Comparison of ENCODE assay signal across 3 cellular contexts in the genomic region with DNA sequence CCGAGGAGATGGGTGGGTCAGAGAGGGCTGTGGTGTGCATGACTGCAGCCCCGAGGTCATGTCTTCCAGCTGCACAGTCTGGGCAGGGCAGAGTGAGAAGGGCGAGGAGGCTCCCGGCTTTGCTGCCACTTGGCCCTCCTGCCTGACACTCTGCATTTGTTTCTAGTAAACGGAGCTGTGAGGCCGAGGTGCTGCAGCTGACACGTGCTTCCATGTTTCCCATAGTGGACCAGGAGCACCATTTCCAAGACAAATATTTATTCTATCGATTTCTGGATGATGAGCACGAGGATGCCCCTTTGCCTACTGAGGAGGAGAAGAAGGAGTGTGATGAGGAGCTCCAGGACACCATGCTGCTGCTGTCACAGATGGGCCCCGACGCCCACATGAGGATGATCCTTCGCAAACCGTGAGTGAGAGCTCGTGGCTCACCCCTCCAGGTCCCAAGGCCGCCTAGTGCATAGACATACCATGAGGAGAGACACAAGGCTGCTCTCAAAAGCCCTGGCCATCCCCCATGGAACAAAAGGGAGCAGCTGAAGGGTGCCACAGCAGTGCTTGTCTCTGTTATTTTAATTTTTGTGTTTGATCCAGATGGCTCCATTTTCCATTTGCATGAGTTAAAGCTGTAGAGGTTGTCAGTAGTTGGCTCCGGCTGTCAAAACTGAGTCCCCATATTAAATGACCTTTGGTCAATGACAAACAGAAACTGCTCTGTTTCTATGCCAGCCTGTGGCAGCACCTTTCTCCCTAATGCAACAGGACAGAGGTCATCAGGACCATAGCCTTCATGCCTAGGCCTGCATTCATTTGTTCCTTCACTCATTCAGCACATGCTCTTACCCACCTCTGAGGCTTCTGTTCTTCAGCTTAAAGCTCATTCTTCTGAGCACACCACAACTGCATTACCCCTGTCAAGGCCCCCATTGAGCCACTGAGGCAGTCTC.
TF ChIP-seq lines count a peak whose summit lies in the region.

No MANE protein-coding gene starts in this region.

TF ChIP-seq in SK-N-SH, 30 proteins besides CTCF, POLR2A, EP300 and RAD21 (continues in another document):
- no peak for TF ChIP-seq RXRA (IDR thresholded peaks at IDR 0.05; ENCODE audit: borderline replicate concordance, low read depth)
- TF ChIP-seq REST (IDR thresholded peaks at IDR 0.05; ENCODE audit: low read depth, low read length): no peak
- no peak for TF ChIP-seq SIN3A (IDR thresholded peaks at IDR 0.05; ENCODE audit: borderline replicate concordance, low read depth, low read length)
- TF ChIP-seq, protein P1, sequence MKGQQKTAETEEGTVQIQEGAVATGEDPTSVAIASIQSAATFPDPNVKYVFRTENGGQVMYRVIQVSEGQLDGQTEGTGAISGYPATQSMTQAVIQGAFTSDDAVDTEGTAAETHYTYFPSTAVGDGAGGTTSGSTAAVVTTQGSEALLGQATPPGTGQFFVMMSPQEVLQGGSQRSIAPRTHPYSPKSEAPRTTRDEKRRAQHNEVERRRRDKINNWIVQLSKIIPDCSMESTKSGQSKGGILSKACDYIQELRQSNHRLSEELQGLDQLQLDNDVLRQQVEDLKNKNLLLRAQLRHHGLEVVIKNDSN (IDR thresholded peaks at IDR 0.05; ENCODE audit: borderline replicate concordance, low read depth): no peak
- TF ChIP-seq FOXM1 (IDR thresholded peaks at IDR 0.05; ENCODE audit: low read depth): no peak
- TF ChIP-seq EZH2phosphoT487 (IDR thresholded peaks at IDR 0.05; ENCODE audit: borderline replicate concordance, low read depth): no peak
- no peak for TF ChIP-seq USF2 (IDR thresholded peaks at IDR 0.05; ENCODE audit: borderline replicate concordance, low read depth, low read length)
- no peak for TF ChIP-seq CHD2 (IDR thresholded peaks at IDR 0.05; ENCODE audit: low read length, partially characterized antibody)
- no peak for TF ChIP-seq GABPA (IDR thresholded peaks at IDR 0.05; ENCODE audit: low read depth)
- TF ChIP-seq TAF1 (IDR thresholded peaks at IDR 0.05; ENCODE audit: borderline replicate concordance, low read depth, low read length): no peak
- TF ChIP-seq FOXJ3 (CRISPR knock-in tag; IDR thresholded peaks at IDR 0.05): no peak
- no peak for TF ChIP-seq JUND (IDR thresholded peaks at IDR 0.05)
- TF ChIP-seq NRF1 (IDR thresholded peaks at IDR 0.05; ENCODE audit: low read depth, low read length): no peak

TF ChIP-seq in SK-N-SH treated with all-trans-retinoic acid at 6 μM for 48 hours, 23 proteins besides CTCF, POLR2A, EP300 and RAD21:
- no peak for TF ChIP-seq ZFP30 (CRISPR knock-in tag; IDR thresholded peaks at IDR 0.05)
- TF ChIP-seq TOX (CRISPR knock-in tag; IDR thresholded peaks at IDR 0.05; ENCODE audit: borderline replicate concordance): no peak
- no peak for TF ChIP-seq ISL1 (CRISPR knock-in tag; IDR thresholded peaks at IDR 0.05)
- TF ChIP-seq, protein P2, sequence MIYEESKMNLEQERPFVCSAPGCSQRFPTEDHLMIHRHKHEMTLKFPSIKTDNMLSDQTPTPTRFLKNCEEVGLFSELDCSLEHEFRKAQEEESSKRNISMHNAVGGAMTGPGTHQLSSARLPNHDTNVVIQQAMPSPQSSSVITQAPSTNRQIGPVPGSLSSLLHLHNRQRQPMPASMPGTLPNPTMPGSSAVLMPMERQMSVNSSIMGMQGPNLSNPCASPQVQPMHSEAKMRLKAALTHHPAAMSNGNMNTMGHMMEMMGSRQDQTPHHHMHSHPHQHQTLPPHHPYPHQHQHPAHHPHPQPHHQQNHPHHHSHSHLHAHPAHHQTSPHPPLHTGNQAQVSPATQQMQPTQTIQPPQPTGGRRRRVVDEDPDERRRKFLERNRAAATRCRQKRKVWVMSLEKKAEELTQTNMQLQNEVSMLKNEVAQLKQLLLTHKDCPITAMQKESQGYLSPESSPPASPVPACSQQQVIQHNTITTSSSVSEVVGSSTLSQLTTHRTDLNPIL (CRISPR knock-in tag; IDR thresholded peaks at IDR 0.05; ENCODE audit: low read depth): no peak
- no peak for TF ChIP-seq SNAI2 (CRISPR knock-in tag; IDR thresholded peaks at IDR 0.05)
- no peak for TF ChIP-seq ESRRG (CRISPR knock-in tag; IDR thresholded peaks at IDR 0.05)
- no peak for TF ChIP-seq ZC3H10 (CRISPR knock-in tag; IDR thresholded peaks at IDR 0.05)
- TF ChIP-seq, protein P3, sequence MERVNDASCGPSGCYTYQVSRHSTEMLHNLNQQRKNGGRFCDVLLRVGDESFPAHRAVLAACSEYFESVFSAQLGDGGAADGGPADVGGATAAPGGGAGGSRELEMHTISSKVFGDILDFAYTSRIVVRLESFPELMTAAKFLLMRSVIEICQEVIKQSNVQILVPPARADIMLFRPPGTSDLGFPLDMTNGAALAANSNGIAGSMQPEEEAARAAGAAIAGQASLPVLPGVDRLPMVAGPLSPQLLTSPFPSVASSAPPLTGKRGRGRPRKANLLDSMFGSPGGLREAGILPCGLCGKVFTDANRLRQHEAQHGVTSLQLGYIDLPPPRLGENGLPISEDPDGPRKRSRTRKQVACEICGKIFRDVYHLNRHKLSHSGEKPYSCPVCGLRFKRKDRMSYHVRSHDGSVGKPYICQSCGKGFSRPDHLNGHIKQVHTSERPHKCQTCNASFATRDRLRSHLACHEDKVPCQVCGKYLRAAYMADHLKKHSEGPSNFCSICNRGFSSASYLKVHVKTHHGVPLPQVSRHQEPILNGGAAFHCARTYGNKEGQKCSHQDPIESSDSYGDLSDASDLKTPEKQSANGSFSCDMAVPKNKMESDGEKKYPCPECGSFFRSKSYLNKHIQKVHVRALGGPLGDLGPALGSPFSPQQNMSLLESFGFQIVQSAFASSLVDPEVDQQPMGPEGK (CRISPR knock-in tag; IDR thresholded peaks at IDR 0.05; ENCODE audit: borderline replicate concordance): no peak
- TF ChIP-seq, protein P4, sequence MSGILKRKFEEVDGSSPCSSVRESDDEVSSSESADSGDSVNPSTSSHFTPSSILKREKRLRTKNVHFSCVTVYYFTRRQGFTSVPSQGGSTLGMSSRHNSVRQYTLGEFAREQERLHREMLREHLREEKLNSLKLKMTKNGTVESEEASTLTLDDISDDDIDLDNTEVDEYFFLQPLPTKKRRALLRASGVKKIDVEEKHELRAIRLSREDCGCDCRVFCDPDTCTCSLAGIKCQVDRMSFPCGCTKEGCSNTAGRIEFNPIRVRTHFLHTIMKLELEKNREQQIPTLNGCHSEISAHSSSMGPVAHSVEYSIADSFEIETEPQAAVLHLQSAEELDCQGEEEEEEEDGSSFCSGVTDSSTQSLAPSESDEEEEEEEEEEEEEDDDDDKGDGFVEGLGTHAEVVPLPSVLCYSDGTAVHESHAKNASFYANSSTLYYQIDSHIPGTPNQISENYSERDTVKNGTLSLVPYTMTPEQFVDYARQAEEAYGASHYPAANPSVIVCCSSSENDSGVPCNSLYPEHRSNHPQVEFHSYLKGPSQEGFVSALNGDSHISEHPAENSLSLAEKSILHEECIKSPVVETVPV (CRISPR knock-in tag; IDR thresholded peaks at IDR 0.05): no peak
- TF ChIP-seq BACH2 (CRISPR knock-in tag; IDR thresholded peaks at IDR 0.05; ENCODE audit: borderline replicate concordance): no peak
TF ChIP-seq in SK-N-SH treated with all-trans-retinoic acid at 6 μM for 48 hours: peak in this region for 0.

TF ChIP-seq in liver, 16 proteins besides CTCF, POLR2A, EP300 and RAD21:
- peak; percentile 83 for TF ChIP-seq YY1 (IDR thresholded peaks at IDR 0.05)
- TF ChIP-seq ATF3 (IDR thresholded peaks at IDR 0.05): peak; percentile 20
- no peak for TF ChIP-seq SP1 (IDR thresholded peaks at IDR 0.05)
- TF ChIP-seq MAX (IDR thresholded peaks at IDR 0.05): peak; percentile 76
- TF ChIP-seq REST (IDR thresholded peaks at IDR 0.05): no peak
- no peak for TF ChIP-seq NR2F2 (IDR thresholded peaks at IDR 0.05)
- TF ChIP-seq FOXA1 (IDR thresholded peaks at IDR 0.05): peak; percentile 60
- TF ChIP-seq EGR1 (IDR thresholded peaks at IDR 0.05; ENCODE audit: low read depth in 2 of 2): peak in 1 of 2 donors; percentile 41
- TF ChIP-seq HNF4G (IDR thresholded peaks at IDR 0.05): peak; percentile 91
- TF ChIP-seq, protein P5, sequence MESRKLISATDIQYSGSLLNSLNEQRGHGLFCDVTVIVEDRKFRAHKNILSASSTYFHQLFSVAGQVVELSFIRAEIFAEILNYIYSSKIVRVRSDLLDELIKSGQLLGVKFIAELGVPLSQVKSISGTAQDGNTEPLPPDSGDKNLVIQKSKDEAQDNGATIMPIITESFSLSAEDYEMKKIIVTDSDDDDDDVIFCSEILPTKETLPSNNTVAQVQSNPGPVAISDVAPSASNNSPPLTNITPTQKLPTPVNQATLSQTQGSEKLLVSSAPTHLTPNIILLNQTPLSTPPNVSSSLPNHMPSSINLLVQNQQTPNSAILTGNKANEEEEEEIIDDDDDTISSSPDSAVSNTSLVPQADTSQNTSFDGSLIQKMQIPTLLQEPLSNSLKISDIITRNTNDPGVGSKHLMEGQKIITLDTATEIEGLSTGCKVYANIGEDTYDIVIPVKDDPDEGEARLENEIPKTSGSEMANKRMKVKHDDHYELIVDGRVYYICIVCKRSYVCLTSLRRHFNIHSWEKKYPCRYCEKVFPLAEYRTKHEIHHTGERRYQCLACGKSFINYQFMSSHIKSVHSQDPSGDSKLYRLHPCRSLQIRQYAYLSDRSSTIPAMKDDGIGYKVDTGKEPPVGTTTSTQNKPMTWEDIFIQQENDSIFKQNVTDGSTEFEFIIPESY (IDR thresholded peaks at IDR 0.05): no peak
- peak; percentile 58 to 72 for TF ChIP-seq RXRA (IDR thresholded peaks at IDR 0.05)
- no peak for TF ChIP-seq TAF1 (conservative IDR thresholded peaks at IDR 0.05)
- TF ChIP-seq GABPA (IDR thresholded peaks at IDR 0.05 in 1 of 2, conservative IDR thresholded peaks at IDR 0.05 in 1 of 2): no peak
- TF ChIP-seq HNF4A (conservative IDR thresholded peaks at IDR 0.05): peak; percentile 89 to 92
- peak in 1 of 2 donors; percentile 73 for TF ChIP-seq JUND (IDR thresholded peaks at IDR 0.05)
- TF ChIP-seq FOXA2 (IDR thresholded peaks at IDR 0.05): peak; percentile 75
